In genomic region chr14:65016461-65016860, GRCh38 we compare ENCODE assay signal across 19 cellular contexts. TPM values are rescaled to one million over a fixed set of nuclear protein-coding genes. Genes with fewer than 3 reads are reported as not detected.
DNase-seq lines count a peak whose midpoint lies in the region; ATAC-seq and TF ChIP-seq lines count a peak whose summit lies in the region.
"Had no signal": no experiment of that assay in that cellular context is flagged by ENCODE, and none has a peak within 500 bp of the region (broad histone marks: within the 10 kb centered on the region; RNA-seq: fewer than 3 reads in every experiment).

No MANE protein-coding gene starts in this region.

- H3K9me3 ChIP-seq in gastroesophageal sphincter: no peaks in the 10 kb centered on the region
- H3K9me3 ChIP-seq in osteoblast (ENCODE audit: low read depth, low read length): no peaks in the 10 kb centered on the region
- H3K9me3 ChIP-seq: BLaER1, SJCRH30 had no signal

- no peak overlapping the region for H3K4me3 ChIP-seq in gastroesophageal sphincter
- no peak overlapping the region for H3K4me3 ChIP-seq in osteoblast (ENCODE audit: insufficient read depth, low read length)
- H3K4me3 ChIP-seq: BLaER1, SJCRH30 had no signal

- H3K27me3 ChIP-seq in gastroesophageal sphincter (no peaks in the 10 kb centered on the region), osteoblast (ENCODE audit: insufficient read depth, low read length) (no peaks in the 10 kb centered on the region)
- H3K27me3 ChIP-seq: BLaER1, SJCRH30 had no signal

- DNase-seq in Ammon's horn (ENCODE audit: low spot score) (peak; percentile 52), SK-MEL-5 (ENCODE audit: low read depth, low spot score) (peak; percentile 96), globus pallidus (ENCODE audit: low spot score) (peak; percentile 75), retina (peak; percentile 15), osteoblast (ENCODE audit: insufficient read length, low spot score, missing footprints) (no peak)
- DNase-seq: DMS53, EL, KG1, MV-4-11, NCI-H1417, NCI-H187 treated with DMSO at 0.1 percent for 48 hours, SJCRH30 had no signal

- TF ChIP-seq EP300 in gastroesophageal sphincter (IDR thresholded peaks at IDR 0.05): no peak

- no peak overlapping the region for H3K4me2 ChIP-seq in osteoblast (ENCODE audit: insufficient read depth, low read length)
- H3K4me2 ChIP-seq: BLaER1 had no signal

- TF ChIP-seq CTCF in gastroesophageal sphincter (IDR thresholded peaks at IDR 0.05) (no peak), osteoblast (IDR thresholded peaks at IDR 0.05; ENCODE audit: extremely low read depth, low read depth, low read length) (no peak)

- H2AFZ ChIP-seq in osteoblast (ENCODE audit: low read length): no peak overlapping the region

- H3K27ac ChIP-seq in gastroesophageal sphincter (no peak overlapping the region), osteoblast (ENCODE audit: low read depth, low read length) (no peak overlapping the region)
- H3K27ac ChIP-seq: BLaER1, SJCRH30 had no signal

- no peaks in the 10 kb centered on the region for H3K79me2 ChIP-seq in osteoblast (ENCODE audit: insufficient read depth, low read length)

- peaks cover 0 to 61% of the 10 kb centered on the region in 2 donors for H3K36me3 ChIP-seq in gastroesophageal sphincter
- peaks cover 24% of the 10 kb centered on the region for H3K36me3 ChIP-seq in osteoblast (ENCODE audit: insufficient read depth, low read length)
- H3K36me3 ChIP-seq: SJCRH30 had no signal

- 57 to 90% methylated on average over 4 to 5 of the region's 5 CpGs for WGBS in gastroesophageal sphincter (ENCODE audit: low coverage in 1 of 2), 2 donors

- ATAC-seq in GM21737 (IDR thresholded peaks at IDR 0.05; ENCODE audit: unreplicated experiment) (no peak), GM18511 (IDR thresholded peaks at IDR 0.05; ENCODE audit: unreplicated experiment) (no peak), gastroesophageal sphincter (no peak)
- ATAC-seq: CD8-positive, alpha-beta T cell; HepG2; Panc1 had no signal

- in situ Hi-C loops in SK-MEL-5 (cut with HindIII; ENCODE audit: low pct_unique_long_range_greater_than_20kb, low sequenced_read_pairs): no loop called here

- TF ChIP-seq POLR2A in gastroesophageal sphincter (IDR thresholded peaks at IDR 0.05): no peak

- H4K20me1 ChIP-seq in osteoblast (ENCODE audit: insufficient read depth, low read length): no peaks in the 10 kb centered on the region
- H4K20me1 ChIP-seq: BLaER1 had no signal

- H3K4me1 ChIP-seq in gastroesophageal sphincter (peaks cover 0 to 16% (median 4%) of the 10 kb centered on the region in 3 donors), osteoblast (ENCODE audit: insufficient read depth, low read length) (no peaks in the 10 kb centered on the region)
- H3K4me1 ChIP-seq: SJCRH30 had no signal

RNA-seq across cellular contexts. Expression of gene FNTB, which starts 29.8 kb away (rescaled TPM):
- total RNA-seq in SK-MEL-5 (2014; rRNA removed; shearing (Covaris generic)): 24.2 and 27.4 TPM in 2 replicates
- polyA plus RNA-seq in SK-MEL-5 (2015; cell fraction: cytosol; rRNA removed): 46.4 and 53.9 TPM in 2 replicates
- 47.6 and 50.3 TPM in 2 replicates for polyA plus RNA-seq in SK-MEL-5 (2015; cell fraction: nucleus; rRNA removed)
- total RNA-seq in gastroesophageal sphincter (10 to 100 TPM; 12.5 to 22.7 (median 17.2) TPM), osteoblast (12.7 and 18.9 TPM in 2 replicates)

RNA-seq across cellular contexts. Expression of gene RAB15, which starts 44.3 kb away (rescaled TPM):
- 14.0 and 16.4 TPM in 2 replicates for total RNA-seq in SK-MEL-5 (2014; rRNA removed; shearing (Covaris generic))
- polyA plus RNA-seq in SK-MEL-5 (2015; cell fraction: cytosol; rRNA removed): 14.1 and 18.1 TPM in 2 replicates
- 29.0 and 55.3 TPM in 2 replicates for polyA plus RNA-seq in SK-MEL-5 (2015; cell fraction: nucleus; rRNA removed)
- total RNA-seq in gastroesophageal sphincter (10 to 100 TPM in 1 of 4 donors, 1 to 10 TPM in 3; 2.5 to 10.0 (median 5.6) TPM), osteoblast (4.0 and 4.1 TPM in 2 replicates)
